Comparison of ENCODE assay signal across 9 cellular contexts in genomic region chr7:149690688-149691446, GRCh38.
DNase-seq lines count a peak whose midpoint lies in the region; ATAC-seq, FAIRE-seq and TF ChIP-seq lines count a peak whose summit lies in the region.
"Had no signal": no experiment of that assay in that cellular context is flagged by ENCODE, and none has a peak within 500 bp of the region (broad histone marks: within the 10 kb centered on the region; RNA-seq: fewer than 3 reads in every experiment).

No MANE protein-coding gene starts in this region.

- H3K9ac ChIP-seq in keratinocyte (ENCODE audit: control insufficient read depth, extremely low read depth, insufficient read depth, low read length) = no peak overlapping the region

- H3K9me3 Mint-ChIP-seq in Calu3 (ENCODE audit: low read depth, unreplicated experiment) = peaks cover 2% of the 10 kb centered on the region
- H3K9me3 Mint-ChIP-seq in activated T-helper 2 cell treated with anti-CD3 and anti-CD28 coated beads, Interferon-gamma antibody, Interleukin-2, Interleukin-4, amounts not matched to agents 10 μg/mL and 5 μg/mL and 100 μg/mL, durations not matched to agents 14 hours and 24 hours and 36 hours = no peaks in the 10 kb centered on the region
- H3K9me3 Mint-ChIP-seq: central memory CD8-positive, alpha-beta T cell had no signal

- peaks cover 7% of the 10 kb centered on the region for H3K36me3 Mint-ChIP-seq in Calu3 (ENCODE audit: insufficient read depth, unreplicated experiment)
- H3K36me3 Mint-ChIP-seq in activated T-helper 2 cell treated with anti-CD3 and anti-CD28 coated beads, Interferon-gamma antibody, Interleukin-2, Interleukin-4, amounts not matched to agents 10 μg/mL and 5 μg/mL and 100 μg/mL, durations not matched to agents 14 hours and 24 hours and 36 hours (ENCODE audit: low read depth) = no peaks in the 10 kb centered on the region

- no peaks in the 10 kb centered on the region for H3K9me3 ChIP-seq in keratinocyte (ENCODE audit: control insufficient read depth, low read depth, low read length)

- ATAC-seq in GM21529 (IDR thresholded peaks at IDR 0.05; ENCODE audit: unreplicated experiment) = no peak

- no peaks in the 10 kb centered on the region for H4K20me1 ChIP-seq in keratinocyte (ENCODE audit: control insufficient read depth, extremely low read depth, insufficient read depth, low read length)

- peak overlapping the region; percentile 68 for H3K27ac Mint-ChIP-seq in Calu3 (ENCODE audit: unreplicated experiment)
- no peak overlapping the region for H3K27ac Mint-ChIP-seq in activated T-helper 2 cell treated with anti-CD3 and anti-CD28 coated beads, Interferon-gamma antibody, Interleukin-2, Interleukin-4, amounts not matched to agents 10 μg/mL and 5 μg/mL and 100 μg/mL, durations not matched to agents 14 hours and 24 hours and 36 hours

- H3K4me1 Mint-ChIP-seq in Calu3 (ENCODE audit: low read depth, unreplicated experiment) = no peaks in the 10 kb centered on the region
- no peaks in the 10 kb centered on the region for H3K4me1 Mint-ChIP-seq in activated T-helper 2 cell treated with anti-CD3 and anti-CD28 coated beads, Interferon-gamma antibody, Interleukin-2, Interleukin-4, amounts not matched to agents 10 μg/mL and 5 μg/mL and 100 μg/mL, durations not matched to agents 14 hours and 24 hours and 36 hours (ENCODE audit: low read depth)
- H3K4me1 Mint-ChIP-seq: central memory CD8-positive, alpha-beta T cell had no signal

- H3K27me3 Mint-ChIP-seq in Calu3 (ENCODE audit: unreplicated experiment) = peaks cover 64% of the 10 kb centered on the region
- H3K27me3 Mint-ChIP-seq in activated T-helper 2 cell treated with anti-CD3 and anti-CD28 coated beads, Interferon-gamma antibody, Interleukin-2, Interleukin-4, amounts not matched to agents 10 μg/mL and 5 μg/mL and 100 μg/mL, durations not matched to agents 14 hours and 24 hours and 36 hours (ENCODE audit: low read depth) = peaks cover 47% of the 10 kb centered on the region

- TSS peak; percentile 100 for BruUV-seq in Calu3 (replicated peaks; lab: Mats Ljungman, UMichigan)

- FAIRE-seq in keratinocyte (lab: Jason Lieb, UNC) = peak; percentile 51
- no peak for FAIRE-seq in frontal cortex (lab: Jason Lieb, UNC)

- H3K4me3 Mint-ChIP-seq in Calu3 (ENCODE audit: low read depth, unreplicated experiment) = no peak overlapping the region
- H3K4me3 Mint-ChIP-seq in activated T-helper 2 cell treated with anti-CD3 and anti-CD28 coated beads, Interferon-gamma antibody, Interleukin-2, Interleukin-4, amounts not matched to agents 10 μg/mL and 5 μg/mL and 100 μg/mL, durations not matched to agents 14 hours and 24 hours and 36 hours (ENCODE audit: low read depth) = no peak overlapping the region
- H3K4me3 Mint-ChIP-seq: central memory CD8-positive, alpha-beta T cell had no signal

- CTCF ChIA-PET in Calu3 (lab: Charles Lee) = interaction anchor here (0.6 kb wide), 1 partner anchor 617 kb away, joined by 3 read pairs; no protein-coding TSS in a partner anchor

- H2AFZ ChIP-seq in keratinocyte (ENCODE audit: control insufficient read depth, low read length) = no peak overlapping the region

- DNase-seq in Calu3 = peak; percentile 41
- peak; percentile 85 for DNase-seq in amniotic epithelial cell (ENCODE audit: low read depth)
- peak; percentile 69 for DNase-seq in keratinocyte (ENCODE audit: low read depth, low spot score)
- no peak for DNase-seq in activated T-helper 2 cell treated with anti-CD3 and anti-CD28 coated beads, Interferon-gamma antibody, Interleukin-2, Interleukin-4, amounts not matched to agents 10 μg/mL and 5 μg/mL and 100 μg/mL, durations not matched to agents 14 hours and 24 hours and 36 hours (ENCODE audit: low spot score)
- no peak for DNase-seq in frontal cortex (ENCODE audit: low spot score in 2 of 2)
- no peak for DNase-seq in coronary artery (ENCODE audit: low spot score)

- H3K79me2 ChIP-seq in keratinocyte (ENCODE audit: control insufficient read depth, insufficient read depth, low read length) = no peaks in the 10 kb centered on the region

- no peak for TF ChIP-seq RAD21 in Ishikawa (IDR thresholded peaks at IDR 0.05; ENCODE audit: low read depth)

- no peaks in the 10 kb centered on the region for H3K4me1 ChIP-seq in keratinocyte (ENCODE audit: control insufficient read depth, extremely low read depth, insufficient read depth, low read length)

- no peak for TF ChIP-seq CTCF in Calu3 (IDR thresholded peaks at IDR 0.05; ENCODE audit: unreplicated experiment)
- TF ChIP-seq CTCF in keratinocyte (optimal IDR thresholded peaks at IDR 0.05 in 1 of 3, IDR thresholded peaks at IDR 0.05 in 1 of 3, conservative IDR thresholded peaks at IDR 0.05 in 1 of 3; ENCODE audit: extremely low read depth in 1 of 3, insufficient read depth in 2 of 3, low read length in 3 of 3) = no peak
- TF ChIP-seq CTCF in coronary artery (IDR thresholded peaks at IDR 0.05) = no peak

- TF ChIP-seq EP300 in Ishikawa (IDR thresholded peaks at IDR 0.05; ENCODE audit: borderline replicate concordance) = no peak

- dilution Hi-C loops in keratinocyte (cut with MboI; ENCODE audit: extremely low pct_ligation_motif_present, low sequenced_read_pairs) = no loop called here

- H3K4me3 ChIP-seq in keratinocyte (ENCODE audit: control insufficient read depth in 2 of 3, extremely low read depth in 1 of 3, insufficient read depth in 2 of 3, low read depth in 1 of 3, low read length in 3 of 3) (no peak overlapping the region), coronary artery (no peak overlapping the region)

- no peaks in the 10 kb centered on the region for H3K36me3 ChIP-seq in keratinocyte (ENCODE audit: control insufficient read depth in 2 of 2, extremely low read depth in 1 of 2, insufficient read depth in 2 of 2, low read length in 2 of 2)

- H3K27me3 ChIP-seq in keratinocyte (ENCODE audit: control insufficient read depth, extremely low read depth, insufficient read depth, low read length) = peaks cover 13% of the 10 kb centered on the region

- H3K27ac ChIP-seq in keratinocyte (ENCODE audit: control insufficient read depth, insufficient read depth, low read length) = no peak overlapping the region
- H3K27ac ChIP-seq in coronary artery = no peak overlapping the region

- no peaks in the 10 kb centered on the region for H3K9me1 ChIP-seq in keratinocyte (ENCODE audit: control insufficient read depth, extremely low read depth, insufficient read depth, low read length)

- H3K4me2 ChIP-seq in keratinocyte (ENCODE audit: control insufficient read depth, extremely low read depth, insufficient read depth, low read depth, low read length) = peak overlapping the region; percentile 31

- intact Hi-C loops in Calu3 (cut with micrococcal nuclease; ENCODE audit: unreplicated experiment) = no loop called here
- intact Hi-C loops in activated T-helper 2 cell treated with anti-CD3 and anti-CD28 coated beads, Interferon-gamma antibody, Interleukin-2, Interleukin-4, amounts not matched to agents 10 μg/mL and 5 μg/mL and 100 μg/mL, durations not matched to agents 14 hours and 24 hours and 36 hours (cut with micrococcal nuclease) = no loop called here

TF ChIP-seq in Ishikawa, 13 proteins besides CTCF, POLR2A, EP300 and RAD21:
- TF ChIP-seq TEAD4 (IDR thresholded peaks at IDR 0.05) (peak; percentile 39; the same call in 1 of the 2 replicates), MAX (IDR thresholded peaks at IDR 0.05) (no peak)

Comparison
In these comparisons a context has a peak if more than half of its experiments do, and no peak if none do; other contexts are left out.
1. DNase-seq: peak in Calu3 (single experiment), amniotic epithelial cell (single experiment) and keratinocyte (single experiment); none in activated T-helper 2 cell treated with anti-CD3 and anti-CD28 coated beads, Interferon-gamma antibody, Interleukin-2, Interleukin-4, amounts not matched to agents 10 μg/mL and 5 μg/mL and 100 μg/mL, durations not matched to agents 14 hours and 24 hours and 36 hours (single experiment), frontal cortex (0 of 2) and coronary artery (single experiment).